In the genomic region with DNA sequence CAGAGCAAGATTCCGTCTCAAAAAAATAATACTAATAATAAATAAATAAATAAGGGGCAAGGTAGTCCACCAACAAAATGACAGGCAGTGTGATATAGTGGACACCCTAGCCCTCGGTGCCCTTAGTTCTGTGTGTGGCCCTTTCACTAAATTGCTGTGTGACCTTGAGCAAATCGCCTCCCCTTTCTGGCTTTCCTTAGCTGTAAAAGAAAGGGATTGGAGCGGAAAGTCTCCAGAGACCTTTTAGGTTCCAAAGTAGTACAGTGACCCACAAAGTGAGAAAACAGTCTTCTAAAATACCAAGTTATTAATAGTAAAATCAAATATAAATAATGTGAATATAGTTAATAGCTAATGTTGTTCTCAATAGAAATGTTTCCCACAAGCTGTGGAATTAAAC, we compare ENCODE assay signal across 1 cellular context.
TF ChIP-seq lines count a peak whose summit lies in the region.

No MANE protein-coding gene starts in this region.

TF ChIP-seq in liver, 16 proteins besides CTCF, POLR2A, EP300 and RAD21 (continued from another document):
- TF ChIP-seq, protein P1, sequence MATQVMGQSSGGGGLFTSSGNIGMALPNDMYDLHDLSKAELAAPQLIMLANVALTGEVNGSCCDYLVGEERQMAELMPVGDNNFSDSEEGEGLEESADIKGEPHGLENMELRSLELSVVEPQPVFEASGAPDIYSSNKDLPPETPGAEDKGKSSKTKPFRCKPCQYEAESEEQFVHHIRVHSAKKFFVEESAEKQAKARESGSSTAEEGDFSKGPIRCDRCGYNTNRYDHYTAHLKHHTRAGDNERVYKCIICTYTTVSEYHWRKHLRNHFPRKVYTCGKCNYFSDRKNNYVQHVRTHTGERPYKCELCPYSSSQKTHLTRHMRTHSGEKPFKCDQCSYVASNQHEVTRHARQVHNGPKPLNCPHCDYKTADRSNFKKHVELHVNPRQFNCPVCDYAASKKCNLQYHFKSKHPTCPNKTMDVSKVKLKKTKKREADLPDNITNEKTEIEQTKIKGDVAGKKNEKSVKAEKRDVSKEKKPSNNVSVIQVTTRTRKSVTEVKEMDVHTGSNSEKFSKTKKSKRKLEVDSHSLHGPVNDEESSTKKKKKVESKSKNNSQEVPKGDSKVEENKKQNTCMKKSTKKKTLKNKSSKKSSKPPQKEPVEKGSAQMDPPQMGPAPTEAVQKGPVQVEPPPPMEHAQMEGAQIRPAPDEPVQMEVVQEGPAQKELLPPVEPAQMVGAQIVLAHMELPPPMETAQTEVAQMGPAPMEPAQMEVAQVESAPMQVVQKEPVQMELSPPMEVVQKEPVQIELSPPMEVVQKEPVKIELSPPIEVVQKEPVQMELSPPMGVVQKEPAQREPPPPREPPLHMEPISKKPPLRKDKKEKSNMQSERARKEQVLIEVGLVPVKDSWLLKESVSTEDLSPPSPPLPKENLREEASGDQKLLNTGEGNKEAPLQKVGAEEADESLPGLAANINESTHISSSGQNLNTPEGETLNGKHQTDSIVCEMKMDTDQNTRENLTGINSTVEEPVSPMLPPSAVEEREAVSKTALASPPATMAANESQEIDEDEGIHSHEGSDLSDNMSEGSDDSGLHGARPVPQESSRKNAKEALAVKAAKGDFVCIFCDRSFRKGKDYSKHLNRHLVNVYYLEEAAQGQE (IDR thresholded peaks at IDR 0.05), result no peak
- TF ChIP-seq YY1 (IDR thresholded peaks at IDR 0.05) (no peak), FOXA1 (IDR thresholded peaks at IDR 0.05) (no peak), HNF4A (conservative IDR thresholded peaks at IDR 0.05) (no peak), EGR1 (IDR thresholded peaks at IDR 0.05; ENCODE audit: low read depth in 2 of 2) (no peak), TAF1 (conservative IDR thresholded peaks at IDR 0.05) (no peak)
